8 cellular contexts compared by ENCODE assay signal in the genomic region with DNA sequence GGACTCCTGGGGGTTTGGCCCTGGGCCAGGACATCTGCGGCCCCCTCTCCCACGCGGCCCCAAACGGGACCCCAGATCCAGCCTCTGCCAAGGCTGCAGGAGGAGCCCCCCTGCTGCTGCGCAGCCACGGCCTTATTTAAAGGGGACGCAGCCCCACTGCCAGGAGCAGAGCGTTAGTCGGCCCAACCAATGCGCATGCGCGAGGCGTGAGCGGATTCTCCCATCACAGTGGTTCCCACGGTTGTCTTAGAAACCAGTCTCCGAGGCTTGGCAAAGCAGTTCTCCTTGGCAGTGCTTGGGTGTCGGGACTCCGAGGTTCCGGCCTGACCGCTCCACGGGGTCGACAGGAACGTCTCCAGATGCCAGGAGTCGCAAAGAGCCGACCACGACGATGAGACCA.
DNase-seq lines count a peak whose midpoint lies in the region; ATAC-seq lines count a peak whose summit lies in the region.

No MANE protein-coding gene starts in this region.

- intact Hi-C loops in head of caudate nucleus (cut with DNase I) = no loop called here

- DNase-seq in activated CD8-positive, alpha-beta memory T cell treated with anti-CD3 and anti-CD28 coated beads, Interleukin-2, amount 50 U/mL, for 1 hour (ENCODE audit: extremely low read depth) = peak; percentile 10
- DNase-seq in head of caudate nucleus (peak in 36 of 42 donors; percentile 31 to 90 (median 66)), HCEC 1CT (no peak), GM19240 (ENCODE audit: insufficient read length, low spot score) (no peak), CD1c-positive myeloid dendritic cell (ENCODE audit: extremely low spot score) (no peak)
- peak; percentile 49 to 58 for DNase-seq in stimulated activated CD4-positive, alpha-beta T cell treated with anti-CD3 and anti-CD28 coated beads, Interleukin-4, amount 100 ng/mL, for 4 hours

- ATAC-seq in GM19324 (IDR thresholded peaks at IDR 0.05; ENCODE audit: low FRiP score, unreplicated experiment) = peak; percentile 41
- ATAC-seq in GM21528 (IDR thresholded peaks at IDR 0.05; ENCODE audit: low FRiP score, unreplicated experiment) = no peak

Comparison
In these comparisons a context has a peak if more than half of its experiments do, and no peak if none do; other contexts are left out.
1. DNase-seq: peak in activated CD8-positive, alpha-beta memory T cell treated with anti-CD3 and anti-CD28 coated beads, Interleukin-2, amount 50 U/mL, for 1 hour (single experiment), head of caudate nucleus (36 of 42) and stimulated activated CD4-positive, alpha-beta T cell treated with anti-CD3 and anti-CD28 coated beads, Interleukin-4, amount 100 ng/mL, for 4 hours (2 of 2); none in HCEC 1CT (single experiment), GM19240 (single experiment) and CD1c-positive myeloid dendritic cell (single experiment).